8 cellular contexts compared by ENCODE assay signal in genomic region chr17:78933959-78934568, GRCh38. TPM values are rescaled to one million over a fixed set of nuclear protein-coding genes. Genes with fewer than 3 reads are reported as not detected.
DNase-seq lines count a peak whose midpoint lies in the region; ATAC-seq and TF ChIP-seq lines count a peak whose summit lies in the region.

No MANE protein-coding gene starts in this region.

- H3K4me2 ChIP-seq in MM.1S (ENCODE audit: low read depth, low read length), result peak overlapping the region; percentile 57

- TF ChIP-seq CTCF in MM.1S (IDR thresholded peaks at IDR 0.05; ENCODE audit: low read length), result no peak
- no peak for TF ChIP-seq CTCF in fibroblast of the aortic adventitia (IDR thresholded peaks at IDR 0.05; ENCODE audit: insufficient read depth, low read length)
- no peak for TF ChIP-seq CTCF in nephron progenitor cell (IDR thresholded peaks at IDR 0.05)

- no peaks in the 10 kb centered on the region for H3K9me2 ChIP-seq in MM.1S (replicated peaks; ENCODE audit: insufficient read depth, low read length)

- DNase-seq in C1 segment of cervical spinal cord (lab: John Stamatoyannopoulos, UW) (peak in 13 of 14 donors; percentile 60 to 93 (median 79)), MM.1S (peak; percentile 46), T1000 (lab: John Stamatoyannopoulos, UW) (peak; percentile 95), fibroblast of the aortic adventitia (ENCODE audit: low read depth) (peak; percentile 99), nephron progenitor cell (peak; percentile 82), activated gamma-delta T cell treated with Interleukin-2 at 50 U/mL for 16 hours (no peak)
- DNase-seq in effector memory CD4-positive, alpha-beta T cell, result no peak

- H3K9me3 ChIP-seq in MM.1S (replicated peaks; ENCODE audit: insufficient read depth, low read length), result no peaks in the 10 kb centered on the region
- H3K9me3 ChIP-seq in effector memory CD4-positive, alpha-beta T cell (ENCODE audit: control insufficient read depth, low read length), result no peaks in the 10 kb centered on the region

- H3K27me3 ChIP-seq in MM.1S (replicated peaks; ENCODE audit: insufficient read depth, low read length), result no peaks in the 10 kb centered on the region
- H3K27me3 ChIP-seq in effector memory CD4-positive, alpha-beta T cell (replicated peaks; ENCODE audit: control insufficient read depth, insufficient read depth, low read length, poor library complexity, severe bottlenecking), result no peaks in the 10 kb centered on the region

- peak overlapping the region; percentile 35 for H3K4me3 Mint-ChIP-seq in nephron progenitor cell

- H3K36me3 Mint-ChIP-seq in nephron progenitor cell (ENCODE audit: low read depth), result no peaks in the 10 kb centered on the region

- H3K9me3 Mint-ChIP-seq in nephron progenitor cell, result no peaks in the 10 kb centered on the region

- no peaks in the 10 kb centered on the region for H3K79me2 ChIP-seq in MM.1S (ENCODE audit: low read length)

- peak overlapping the region; percentile 89 for H3K27ac Mint-ChIP-seq in nephron progenitor cell

- H3K4me3 ChIP-seq in MM.1S (ENCODE audit: low read length), result no peak overlapping the region; the same call in 1 of the 2 replicates
- peak overlapping the region; percentile 50 for H3K4me3 ChIP-seq in fibroblast of the aortic adventitia (ENCODE audit: low read depth, low read length)
- no peak overlapping the region for H3K4me3 ChIP-seq in effector memory CD4-positive, alpha-beta T cell (ENCODE audit: insufficient read depth, low read depth, low read length, poor library complexity, severe bottlenecking)

- H3K4me1 Mint-ChIP-seq in nephron progenitor cell, result peaks cover 38% of the 10 kb centered on the region

- H3F3A ChIP-seq in MM.1S (ENCODE audit: insufficient read depth, low read length), result peaks cover 19% of the 10 kb centered on the region

- no peaks in the 10 kb centered on the region for H4K20me1 ChIP-seq in MM.1S (ENCODE audit: insufficient read depth, low read length)

- no peak for ATAC-seq in HG02759 (IDR thresholded peaks at IDR 0.05; ENCODE audit: unreplicated experiment)

- peaks cover 8% of the 10 kb centered on the region for H3K27me3 Mint-ChIP-seq in nephron progenitor cell (ENCODE audit: low read depth, poor library complexity)

- peak overlapping the region; percentile 62 for H3K9ac ChIP-seq in MM.1S (ENCODE audit: low read length)

- H3K4me1 ChIP-seq in MM.1S (ENCODE audit: low read length), result peaks cover 25% of the 10 kb centered on the region
- H3K4me1 ChIP-seq in effector memory CD4-positive, alpha-beta T cell (ENCODE audit: control insufficient read depth, insufficient read depth, low read length, poor library complexity, severe bottlenecking), result peaks cover 9% of the 10 kb centered on the region

- peak overlapping the region; percentile 95 for H3K27ac ChIP-seq in MM.1S (ENCODE audit: low read length)
- H3K27ac ChIP-seq in effector memory CD4-positive, alpha-beta T cell (ENCODE audit: insufficient read depth, low read length, poor library complexity, severe bottlenecking), result no peak overlapping the region

- H3K36me3 ChIP-seq in MM.1S (replicated peaks; ENCODE audit: insufficient read depth, low read length), result no peaks in the 10 kb centered on the region
- no peaks in the 10 kb centered on the region for H3K36me3 ChIP-seq in effector memory CD4-positive, alpha-beta T cell (ENCODE audit: control insufficient read depth, insufficient read depth, low read length)

- peak overlapping the region; percentile 63 for H2AFZ ChIP-seq in MM.1S (ENCODE audit: low read length)

RNA-seq across cellular contexts. Expression of gene TIMP2, which starts 8.9 kb away (rescaled TPM):
- 132 and 180 TPM in 2 replicates for total RNA-seq in fibroblast of the aortic adventitia (ENCODE audit: low replicate concordance)

RNA-seq across cellular contexts. Expression of gene CEP295NL, which starts 31.1 kb away (rescaled TPM):
- 1.5 and 3.3 TPM in 2 replicates for total RNA-seq in fibroblast of the aortic adventitia (ENCODE audit: low replicate concordance)

RNA-seq across cellular contexts. Expression of gene LGALS3BP, which starts 45.7 kb away (rescaled TPM):
- 87.2 and 270 TPM in 2 replicates for total RNA-seq in fibroblast of the aortic adventitia (ENCODE audit: low replicate concordance)

Comparison
In these comparisons a context has a peak if more than half of its experiments do, and no peak if none do; other contexts are left out.
1. DNase-seq: peak in C1 segment of cervical spinal cord (13 of 14), MM.1S (single experiment), T1000 (single experiment), fibroblast of the aortic adventitia (single experiment) and nephron progenitor cell (single experiment); none in activated gamma-delta T cell treated with Interleukin-2 at 50 U/mL for 16 hours (single experiment) and effector memory CD4-positive, alpha-beta T cell (0 of 3).